Comparison of ENCODE assay signal across 28 cellular contexts in genomic region chr15:49382394-49382793, GRCh38. TPM values are rescaled to one million over a fixed set of nuclear protein-coding genes. Genes with fewer than 3 reads are reported as not detected.
DNase-seq lines count a peak whose midpoint lies in the region; FAIRE-seq and TF ChIP-seq lines count a peak whose summit lies in the region.
"Had no signal": no experiment of that assay in that cellular context is flagged by ENCODE, and none has a peak within 500 bp of the region (broad histone marks: within the 10 kb centered on the region; RNA-seq: fewer than 3 reads in every experiment).

No MANE protein-coding gene starts in this region.

- H2AFZ ChIP-seq in H9 (ENCODE audit: low read length) = no peak overlapping the region
- no peak overlapping the region for H2AFZ ChIP-seq in astrocyte (ENCODE audit: low read depth, low read length)
- H2AFZ ChIP-seq in osteoblast (ENCODE audit: low read length) = no peak overlapping the region

- H3K36me3 ChIP-seq in astrocyte (ENCODE audit: insufficient read depth, low read length) = no peaks in the 10 kb centered on the region
- no peaks in the 10 kb centered on the region for H3K36me3 ChIP-seq in osteoblast (ENCODE audit: insufficient read depth, low read length)

- no peak overlapping the region for H4K5ac ChIP-seq in H9 (ENCODE audit: insufficient read length, low read depth, low read length)

- H3K23ac ChIP-seq in H9 (ENCODE audit: insufficient read length, low read depth, low read length) = no peak overlapping the region

- peaks cover 28 to 31% of the 10 kb centered on the region in 2 experiments for H3K4me1 Mint-ChIP-seq in H9
- no peaks in the 10 kb centered on the region for H3K4me1 Mint-ChIP-seq in astrocyte (ENCODE audit: low read depth, unreplicated experiment)
- H3K4me1 Mint-ChIP-seq: CD4-positive, alpha-beta memory T cell had no signal

- H3K4ac ChIP-seq in H9 (ENCODE audit: low read depth, low read length) = no peak overlapping the region

- H3K27me3 ChIP-seq in H9 (ENCODE audit: insufficient read depth, low read length) = no peaks in the 10 kb centered on the region
- H3K27me3 ChIP-seq in astrocyte (ENCODE audit: insufficient read depth, low read length) = no peaks in the 10 kb centered on the region
- no peaks in the 10 kb centered on the region for H3K27me3 ChIP-seq in osteoblast (ENCODE audit: insufficient read depth, low read length)

- H2BK20ac ChIP-seq in H9 (ENCODE audit: low read depth, low read length, poor library complexity, severe bottlenecking) = no peak overlapping the region

- H3T11ph ChIP-seq in H9 (ENCODE audit: low read length) = no peak overlapping the region

- H4K91ac ChIP-seq in H9 (ENCODE audit: insufficient read length, low read depth, low read length) = no peak overlapping the region

- H3K27ac ChIP-seq in H9 (ENCODE audit: insufficient read length, low read depth, low read length) (no peak overlapping the region), astrocyte (ENCODE audit: low read depth, low read length) (no peak overlapping the region), osteoblast (ENCODE audit: low read depth, low read length) (no peak overlapping the region)
- H3K27ac ChIP-seq: A549, HL-60, SK-N-MC had no signal

- no peaks in the 10 kb centered on the region for H3K9me3 Mint-ChIP-seq in H9
- no peaks in the 10 kb centered on the region for H3K9me3 Mint-ChIP-seq in astrocyte (ENCODE audit: unreplicated experiment)

- no peak overlapping the region for H3K9ac ChIP-seq in H9 (ENCODE audit: extremely low read depth, insufficient read length, low read length)
- H3K9ac ChIP-seq in astrocyte (ENCODE audit: low read length) = no peak overlapping the region

- DNase-seq in H9 (no peak), MV-4-11 (lab: John Stamatoyannopoulos, UW) (peak; percentile 15), astrocyte (ENCODE audit: low read depth) (no peak), osteoblast (ENCODE audit: insufficient read length, low spot score, missing footprints) (peak; percentile 6), NCI-H446 (lab: John Stamatoyannopoulos, UW) (no peak), posterior cingulate gyrus (no peak)
- DNase-seq in stimulated activated CD8-positive, alpha-beta memory T cell treated with anti-CD3 and anti-CD28 coated beads, Interleukin-4, amount 100 ng/mL, for 48 hours = no peak
- DNase-seq: AML-193; C1 segment of cervical spinal cord; CD4-positive, alpha-beta memory T cell; COR-L47; EL; GDM1; Kasumi-1; NCI-H1092; NCI-H1417 treated with DMSO at 0.1 percent for 48 hours; NCI-H1694 treated with DMSO at 0.1 percent for 48 hours; NCI-H2081 treated with DMSO at 0.1 percent for 48 hours; NCI-H2171; NCI-H345; NCI-H524; NCI-H748 treated with DMSO at 0.1 percent for 48 hours; SIG-M5 had no signal

- H3K14ac ChIP-seq in H9 (ENCODE audit: insufficient read depth, low read length) = no peak overlapping the region

- no peak overlapping the region for H2BK120ac ChIP-seq in H9 (ENCODE audit: low read depth, low read length, poor library complexity, severe bottlenecking)

- intact Hi-C loops in posterior cingulate gyrus (cut with DNase I) = no loop called here

- H4K20me1 ChIP-seq in H9 (ENCODE audit: control insufficient read depth, insufficient read depth, insufficient read length) = no peaks in the 10 kb centered on the region
- H4K20me1 ChIP-seq in astrocyte (ENCODE audit: insufficient read depth, low read length) = no peaks in the 10 kb centered on the region
- no peaks in the 10 kb centered on the region for H4K20me1 ChIP-seq in osteoblast (ENCODE audit: insufficient read depth, low read length)

- peaks cover 4% of the 10 kb centered on the region; the same call in 1 of the 2 replicates for H3K4me1 ChIP-seq in H9 (ENCODE audit: insufficient read depth, low read length)
- no peaks in the 10 kb centered on the region for H3K4me1 ChIP-seq in astrocyte (ENCODE audit: insufficient read depth, low read length)
- no peaks in the 10 kb centered on the region for H3K4me1 ChIP-seq in osteoblast (ENCODE audit: insufficient read depth, low read length)

- H3K79me2 ChIP-seq in H9 (ENCODE audit: insufficient read depth, low read length) (no peaks in the 10 kb centered on the region), astrocyte (ENCODE audit: insufficient read depth, low read length) (no peaks in the 10 kb centered on the region), osteoblast (ENCODE audit: insufficient read depth, low read length) (no peaks in the 10 kb centered on the region)

- no peaks in the 10 kb centered on the region for H3K23me2 ChIP-seq in H9 (ENCODE audit: insufficient read length, low read depth, low read length, poor library complexity, severe bottlenecking)

- H3K27me3 Mint-ChIP-seq in H9 (ENCODE audit: low read depth) = no peaks in the 10 kb centered on the region
- no peaks in the 10 kb centered on the region for H3K27me3 Mint-ChIP-seq in astrocyte (ENCODE audit: low read depth, unreplicated experiment)

- H3K4me2 ChIP-seq in H9 (ENCODE audit: insufficient read depth, insufficient read length, low read length) (no peak overlapping the region), astrocyte (ENCODE audit: low read length) (no peak overlapping the region), osteoblast (ENCODE audit: insufficient read depth, low read length) (no peak overlapping the region)

- no peak overlapping the region for H2BK12ac ChIP-seq in H9 (ENCODE audit: insufficient read length, low read depth, low read length)

- peak; percentile 59 for FAIRE-seq in astrocyte (lab: Jason Lieb, UNC)
- FAIRE-seq: A549, GM12892, GM19239 had no signal

- H2BK5ac ChIP-seq in H9 (ENCODE audit: insufficient read length, low read length) = no peak overlapping the region

- H3K4me3 ChIP-seq in astrocyte (ENCODE audit: insufficient read depth, low read depth, low read length) (no peak overlapping the region), osteoblast (ENCODE audit: insufficient read depth, low read length) (no peak overlapping the region)
- H3K4me3 ChIP-seq: A549, SK-N-MC had no signal

- no peaks in the 10 kb centered on the region for H3K9me3 ChIP-seq in H9 (ENCODE audit: control insufficient read depth, low read depth, low read length)
- H3K9me3 ChIP-seq in astrocyte (ENCODE audit: insufficient read depth, low read depth, low read length) = no peaks in the 10 kb centered on the region
- H3K9me3 ChIP-seq in osteoblast (ENCODE audit: low read depth, low read length) = no peaks in the 10 kb centered on the region
- H3K9me3 ChIP-seq: A549 had no signal

- no peak for TF ChIP-seq CTCF in H9 (conservative IDR thresholded peaks at IDR 0.05)
- TF ChIP-seq CTCF in astrocyte (IDR thresholded peaks at IDR 0.05; ENCODE audit: insufficient read depth, low read depth, low read length) = no peak
- TF ChIP-seq CTCF in osteoblast (IDR thresholded peaks at IDR 0.05; ENCODE audit: extremely low read depth, low read depth, low read length) = no peak

- H3K4me3 Mint-ChIP-seq in H9 (no peak overlapping the region), astrocyte (ENCODE audit: unreplicated experiment) (no peak overlapping the region)
- H3K4me3 Mint-ChIP-seq: CD4-positive, alpha-beta memory T cell had no signal

- H3K36me3 Mint-ChIP-seq in H9 (ENCODE audit: insufficient read depth in 1 of 3, low read depth in 3 of 3) = no peaks in the 10 kb centered on the region
- H3K36me3 Mint-ChIP-seq in astrocyte (ENCODE audit: low read depth, unreplicated experiment) = peaks cover 1% of the 10 kb centered on the region
- H3K36me3 Mint-ChIP-seq: CD4-positive, alpha-beta memory T cell had no signal

- H2AK5ac ChIP-seq in H9 (ENCODE audit: insufficient read length, low read length) = no peak overlapping the region

- H3K27ac Mint-ChIP-seq in H9 = peak overlapping the region in 2 of 3 experiments; percentile 7 to 21; a peak in 2 of 7 replicates
- H3K27ac Mint-ChIP-seq in astrocyte (ENCODE audit: unreplicated experiment) = no peak overlapping the region
- H3K27ac Mint-ChIP-seq: CD4-positive, alpha-beta memory T cell had no signal

- H3K18ac ChIP-seq in H9 (ENCODE audit: insufficient read length, low read depth, low read length) = no peak overlapping the region

- no peak overlapping the region for H4K8ac ChIP-seq in H9 (replicated peaks; ENCODE audit: insufficient read length, low read depth, low read length)

- no peak overlapping the region for H2BK15ac ChIP-seq in H9 (ENCODE audit: low read depth, low read length)

- H3K79me1 ChIP-seq in H9 (ENCODE audit: insufficient read depth, low read depth, low read length, poor library complexity, severe bottlenecking) = no peaks in the 10 kb centered on the region

- H3K56ac ChIP-seq in H9 (ENCODE audit: insufficient read length, low read depth, low read length) = no peak overlapping the region

RNA-seq across cellular contexts. Expression of gene FGF7, which starts 40.6 kb away (rescaled TPM):
- total RNA-seq in H9 (2021) = not detected in 2 replicates
- 0.26 and 0.43 TPM in 2 replicates for total RNA-seq in astrocyte
- total RNA-seq in osteoblast = 377 and 445 TPM in 2 replicates

Comparison
In these comparisons a context has a peak if more than half of its experiments do, and no peak if none do; other contexts are left out.
1. DNase-seq: peak in MV-4-11 (single experiment) and osteoblast (single experiment); none in H9 (single experiment), astrocyte (single experiment), stimulated activated CD8-positive, alpha-beta memory T cell treated with anti-CD3 and anti-CD28 coated beads, Interleukin-4, amount 100 ng/mL, for 48 hours (single experiment), NCI-H446 (0 of 2) and posterior cingulate gyrus (0 of 10).
2. RNA of gene FGF7, which starts 40.6 kb away (total RNA-seq): 377 to 445 TPM in osteoblast; 0.26 to 0.43 TPM in astrocyte and not detected in H9; every median in the first group is over 100 times any median in the second.